In genomic region chr5:40551706-40552557, GRCh38 we compare ENCODE assay signal across 10 cellular contexts.
DNase-seq lines count a peak whose midpoint lies in the region; ATAC-seq and TF ChIP-seq lines count a peak whose summit lies in the region.
"Had no signal": no experiment of that assay in that cellular context is flagged by ENCODE, and none has a peak within 500 bp of the region (broad histone marks: within the 10 kb centered on the region; RNA-seq: fewer than 3 reads in every experiment).

No MANE protein-coding gene starts in this region.

- WGBS in mesendoderm (ENCODE audit: extremely low coverage, insufficient coverage, low lambda C conversion rate) = no CpG with 5 or more reads among the region's 8 CpGs

- H3K4ac ChIP-seq in mesendoderm (ENCODE audit: low read depth, low read length) = no peak overlapping the region

- no peak overlapping the region for H3K23ac ChIP-seq in mesendoderm (ENCODE audit: low read length)

- no peak overlapping the region for H2BK120ac ChIP-seq in mesendoderm (ENCODE audit: low read depth, low read length)

- no peak overlapping the region for H3K18ac ChIP-seq in mesendoderm (ENCODE audit: low read length)

- H4K5ac ChIP-seq in mesendoderm (ENCODE audit: low read length) = no peak overlapping the region

- ATAC-seq in GM21576 (IDR thresholded peaks at IDR 0.05; ENCODE audit: unreplicated experiment) = no peak

- H3K79me1 ChIP-seq in mesendoderm (ENCODE audit: low read length) = no peaks in the 10 kb centered on the region

- H3K27me3 ChIP-seq in mesendoderm (ENCODE audit: insufficient read depth, low read length, poor library complexity) = no peaks in the 10 kb centered on the region
- H3K27me3 ChIP-seq: uterus had no signal

- no peaks in the 10 kb centered on the region for H3K36me3 ChIP-seq in mesendoderm (ENCODE audit: control insufficient read depth, insufficient read depth, low read length)
- H3K36me3 ChIP-seq: uterus had no signal

- no peak overlapping the region for H2BK5ac ChIP-seq in mesendoderm (ENCODE audit: low read length)

- no peak overlapping the region for H2AK5ac ChIP-seq in mesendoderm (ENCODE audit: low read length)

- no peak overlapping the region for H3K4me3 ChIP-seq in choroid plexus epithelial cell (ENCODE audit: low read depth, low read length)
- H3K4me3 ChIP-seq in mesendoderm (ENCODE audit: low read length) = no peak overlapping the region
- H3K4me3 ChIP-seq: uterus had no signal

- no peak overlapping the region for H3K56ac ChIP-seq in mesendoderm (ENCODE audit: low read length)

- no peak overlapping the region for H2BK15ac ChIP-seq in mesendoderm (replicated peaks; ENCODE audit: low read depth)

- H3K4me2 ChIP-seq in mesendoderm (ENCODE audit: low read length) = no peak overlapping the region

- no peak overlapping the region for H4K8ac ChIP-seq in mesendoderm (ENCODE audit: low read depth, low read length)

- H3K4me1 ChIP-seq in mesendoderm (ENCODE audit: control insufficient read depth, low read depth, low read length) = no peaks in the 10 kb centered on the region
- H3K4me1 ChIP-seq: uterus had no signal

- DNase-seq in AG08396 (ENCODE audit: low spot score) = peak; percentile 84
- DNase-seq in LHCN-M2 (ENCODE audit: low read depth) = peak; percentile 96
- peak; percentile 99 for DNase-seq in choroid plexus epithelial cell (ENCODE audit: low read depth)
- DNase-seq in mesendoderm = peak; percentile 19
- no peak for DNase-seq in NCI-H2081 (lab: John Stamatoyannopoulos, UW)
- DNase-seq in OCI-M2 (lab: John Stamatoyannopoulos, UW; ENCODE audit: unreplicated experiment) = no peak
- DNase-seq in GF-D8 (lab: John Stamatoyannopoulos, UW) = no peak
- DNase-seq: RPMI8226, uterus had no signal

- no peaks in the 10 kb centered on the region for H3K79me2 ChIP-seq in mesendoderm (ENCODE audit: control insufficient read depth, insufficient read depth, low read length)

- TF ChIP-seq CTCF in choroid plexus epithelial cell (conservative IDR thresholded peaks at IDR 0.05; ENCODE audit: low read depth, low read length) = no peak

- H3K27ac ChIP-seq in mesendoderm (ENCODE audit: low read depth, low read length) = no peak overlapping the region
- H3K27ac ChIP-seq: uterus had no signal

- no peak overlapping the region for H3K9ac ChIP-seq in mesendoderm (ENCODE audit: low read length)

Comparison
In these comparisons a context has a peak if more than half of its experiments do, and no peak if none do; other contexts are left out.
1. DNase-seq: peak in AG08396 (single experiment), LHCN-M2 (single experiment), choroid plexus epithelial cell (single experiment) and mesendoderm (single experiment); none in NCI-H2081 (0 of 2), OCI-M2 (single experiment) and GF-D8 (single experiment).